20 cellular contexts compared by ENCODE assay signal in the genomic region with DNA sequence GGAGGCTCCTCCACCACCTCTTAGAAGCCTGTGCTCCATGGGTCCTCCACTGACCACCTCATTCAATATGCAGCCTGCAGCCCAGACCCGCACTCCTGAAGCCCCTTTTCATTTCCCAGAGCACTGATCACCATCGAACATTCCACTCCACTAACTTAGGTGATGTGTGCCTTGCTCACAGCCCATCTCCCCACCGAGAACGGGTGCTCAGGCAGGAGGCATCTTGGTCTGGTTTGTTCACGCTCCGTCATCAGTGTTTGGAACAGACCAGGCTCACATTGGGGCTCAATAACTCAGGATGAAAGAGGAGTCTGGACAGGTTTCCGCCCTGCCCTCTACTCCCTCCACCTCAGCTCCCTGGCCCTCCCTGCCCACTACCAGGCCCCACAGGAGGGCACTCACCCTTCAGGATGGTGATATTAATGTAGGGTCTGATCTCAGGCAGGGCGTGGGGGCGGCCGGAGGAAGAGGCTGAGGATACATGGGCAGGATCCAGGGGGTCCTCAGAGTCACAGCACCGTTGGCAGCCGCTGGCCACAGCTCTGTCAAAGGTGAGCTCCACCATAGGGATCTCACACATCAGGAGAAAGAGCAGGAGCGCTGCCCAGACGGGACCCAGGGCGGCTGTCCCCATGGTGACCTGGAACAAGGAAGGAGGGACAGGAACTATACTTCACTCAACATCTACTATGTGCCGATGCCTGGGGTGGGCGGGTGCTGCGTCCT. TPM values are rescaled to one million over a fixed set of nuclear protein-coding genes. Genes with fewer than 3 reads are reported as not detected.
A peak's percentile ranks its signal among the peaks of the same experiment; 100 is the strongest.
DNase-seq lines count a peak whose midpoint lies in the region; ATAC-seq and TF ChIP-seq lines count a peak whose summit lies in the region.
"Had no signal": no experiment of that assay in that cellular context is flagged by ENCODE, and none has a peak within 500 bp of the region (broad histone marks: within the 10 kb centered on the region; RNA-seq: fewer than 3 reads in every experiment).

No MANE protein-coding gene starts in this region.

- peak overlapping the region; percentile 76 for H3K27ac ChIP-seq in CD4-positive, CD25-positive, alpha-beta regulatory T cell (ENCODE audit: insufficient read depth, low read length, poor library complexity, severe bottlenecking)
- H3K27ac ChIP-seq: esophagus squamous epithelium had no signal

- DNase-seq in CD4-positive, CD25-positive, alpha-beta regulatory T cell, result no peak
- peak; percentile 1 for DNase-seq in activated CD8-positive, alpha-beta T cell treated with anti-CD3 and anti-CD28 coated beads for 36 hours
- DNase-seq in natural killer cell (no peak), HK-2 (ENCODE audit: unreplicated experiment) (no peak)
- DNase-seq in stimulated activated CD8-positive, alpha-beta memory T cell treated with anti-CD3 and anti-CD28 coated beads, Interleukin-4, amount 100 ng/mL, for 48 hours, result no peak
- DNase-seq: activated CD4-positive, alpha-beta T cell treated with anti-CD3 and anti-CD28 coated beads for 4 hours; activated T-cell treated with anti-CD3 and anti-CD28 coated beads for 4 hours; Calu3; esophagus squamous epithelium; islet precursor cell; NCI-H524 treated with DMSO at 0.1 percent for 48 hours; occipital lobe; stimulated activated CD4-positive, alpha-beta T cell treated with anti-CD3 and anti-CD28 coated beads, Interleukin-4, amount 100 ng/mL, for 4 hours; T1000 had no signal

- no peaks in the 10 kb centered on the region for H3K27me3 Mint-ChIP-seq in CD4-positive, CD25-positive, alpha-beta regulatory T cell
- H3K27me3 Mint-ChIP-seq in activated CD8-positive, alpha-beta T cell treated with anti-CD3 and anti-CD28 coated beads for 36 hours, result no peaks in the 10 kb centered on the region
- H3K27me3 Mint-ChIP-seq in natural killer cell (ENCODE audit: low read depth in 2 of 2), result no peaks in the 10 kb centered on the region

- no peaks in the 10 kb centered on the region for H3K9me3 Mint-ChIP-seq in CD4-positive, CD25-positive, alpha-beta regulatory T cell
- no peaks in the 10 kb centered on the region for H3K9me3 Mint-ChIP-seq in activated CD8-positive, alpha-beta T cell treated with anti-CD3 and anti-CD28 coated beads for 36 hours
- H3K9me3 Mint-ChIP-seq in natural killer cell, result no peaks in the 10 kb centered on the region
- H3K9me3 Mint-ChIP-seq: activated naive CD4-positive, alpha-beta T cell treated with anti-CD3 and anti-CD28 coated beads, Interleukin-2, amount 50 U/mL, for 72 hours; mesothelial cell of epicardium had no signal

- intact Hi-C loops in activated CD8-positive, alpha-beta T cell treated with anti-CD3 and anti-CD28 coated beads for 36 hours (cut with micrococcal nuclease), result no loop called here
- intact Hi-C loops in natural killer cell (cut with micrococcal nuclease), result no loop called here

- TF ChIP-seq CTCF in activated CD8-positive, alpha-beta T cell treated with anti-CD3 and anti-CD28 coated beads for 36 hours (IDR thresholded peaks at IDR 0.05), result no peak
- TF ChIP-seq CTCF in natural killer cell (IDR thresholded peaks at IDR 0.05), result no peak

- H3K36me3 Mint-ChIP-seq in CD4-positive, CD25-positive, alpha-beta regulatory T cell, result peaks cover 5% of the 10 kb centered on the region
- peaks cover 3% of the 10 kb centered on the region for H3K36me3 Mint-ChIP-seq in activated CD8-positive, alpha-beta T cell treated with anti-CD3 and anti-CD28 coated beads for 36 hours (ENCODE audit: low read depth)
- H3K36me3 Mint-ChIP-seq in natural killer cell, result no peaks in the 10 kb centered on the region

- H3K4me1 Mint-ChIP-seq in CD4-positive, CD25-positive, alpha-beta regulatory T cell, result peaks cover 15 to 90% (median 48%) of the 10 kb centered on the region in 4 donors
- peaks cover 59% of the 10 kb centered on the region for H3K4me1 Mint-ChIP-seq in activated CD8-positive, alpha-beta T cell treated with anti-CD3 and anti-CD28 coated beads for 36 hours (ENCODE audit: low read depth)
- peaks cover 48 to 65% of the 10 kb centered on the region in 2 donors for H3K4me1 Mint-ChIP-seq in natural killer cell

- H3K4me1 ChIP-seq in CD4-positive, CD25-positive, alpha-beta regulatory T cell (ENCODE audit: control insufficient read depth, insufficient read depth, low read length, poor library complexity, severe bottlenecking), result peaks cover 68% of the 10 kb centered on the region

- no peaks in the 10 kb centered on the region for H3K36me3 ChIP-seq in CD4-positive, CD25-positive, alpha-beta regulatory T cell (ENCODE audit: control insufficient read depth, insufficient read depth, low read length)

- no peak for ATAC-seq in CD4-positive, CD25-positive, alpha-beta regulatory T cell (ENCODE audit: low read depth in 2 of 2)
- ATAC-seq in activated CD8-positive, alpha-beta T cell treated with anti-CD3 and anti-CD28 coated beads for 36 hours, result no peak
- ATAC-seq in natural killer cell, result no peak
- ATAC-seq in GM21528 (IDR thresholded peaks at IDR 0.05; ENCODE audit: low FRiP score, unreplicated experiment), result no peak
- ATAC-seq: activated naive CD4-positive, alpha-beta T cell treated with anti-CD3 and anti-CD28 coated beads, Interleukin-2, amount 50 U/mL, for 72 hours had no signal

- POLR2A ChIA-PET in activated CD8-positive, alpha-beta T cell treated with anti-CD3 and anti-CD28 coated beads for 36 hours (lab: Charles Lee), result no interaction called here

- CTCF ChIA-PET in activated CD8-positive, alpha-beta T cell treated with anti-CD3 and anti-CD28 coated beads for 36 hours (lab: Charles Lee), result interaction anchor here (0.6 to 2.7 kb wide), 3 partner anchors 14 to 141 kb away, joined by 3 to 16 read pairs (median 3); no protein-coding TSS in a partner anchor

- no peak overlapping the region for H3K4me3 ChIP-seq in CD4-positive, CD25-positive, alpha-beta regulatory T cell (ENCODE audit: low read depth, low read length)
- H3K4me3 ChIP-seq: esophagus squamous epithelium, K562 had no signal

- no peaks in the 10 kb centered on the region for H3K9me3 ChIP-seq in CD4-positive, CD25-positive, alpha-beta regulatory T cell (ENCODE audit: control insufficient read depth in 2 of 2, low read length in 2 of 2)
- H3K9me3 ChIP-seq: esophagus squamous epithelium had no signal

- H3K4me3 Mint-ChIP-seq in CD4-positive, CD25-positive, alpha-beta regulatory T cell, result peak overlapping the region; percentile 5 to 75 (median 46)
- no peak overlapping the region for H3K4me3 Mint-ChIP-seq in activated CD8-positive, alpha-beta T cell treated with anti-CD3 and anti-CD28 coated beads for 36 hours
- peak overlapping the region; percentile 88 for H3K4me3 Mint-ChIP-seq in natural killer cell
- H3K4me3 Mint-ChIP-seq: mesothelial cell of epicardium had no signal

- no peaks in the 10 kb centered on the region for H3K27me3 ChIP-seq in CD4-positive, CD25-positive, alpha-beta regulatory T cell (ENCODE audit: control insufficient read depth, insufficient read depth, low read length)
- H3K27me3 ChIP-seq: esophagus squamous epithelium had no signal

- H3K27ac Mint-ChIP-seq in CD4-positive, CD25-positive, alpha-beta regulatory T cell, result peak overlapping the region; percentile 73 to 99 (median 82)
- H3K27ac Mint-ChIP-seq in activated CD8-positive, alpha-beta T cell treated with anti-CD3 and anti-CD28 coated beads for 36 hours, result no peak overlapping the region
- H3K27ac Mint-ChIP-seq in natural killer cell, result peak overlapping the region in 1 of 2 donors; percentile 85
- H3K27ac Mint-ChIP-seq: activated naive CD4-positive, alpha-beta T cell treated with anti-CD3 and anti-CD28 coated beads, Interleukin-2, amount 50 U/mL, for 72 hours; mesothelial cell of epicardium had no signal

RNA-seq across cellular contexts. Expression of gene C1QTNF6, which starts 3.1 kb away (rescaled TPM):
- 13.6 TPM for total RNA-seq in CD4-positive, CD25-positive, alpha-beta regulatory T cell
- polyA plus RNA-seq in CD4-positive, CD25-positive, alpha-beta regulatory T cell, result 1 to 10 TPM; 1.6 to 2.4 (median 2.1) TPM
- 1 to 10 TPM; 6.4 TPM for total RNA-seq in activated CD8-positive, alpha-beta T cell treated with anti-CD3 and anti-CD28 coated beads for 36 hours
- 10 to 100 TPM in 1 of 3 donors, 1 to 10 TPM in 2; 6.0 to 10.3 (median 6.7) TPM for total RNA-seq in natural killer cell

RNA-seq across cellular contexts. Expression of gene SSTR3, which starts 27.3 kb away (rescaled TPM):
- 4.3 TPM for total RNA-seq in CD4-positive, CD25-positive, alpha-beta regulatory T cell
- 1 to 10 TPM; 2.5 to 4.4 (median 3.6) TPM for polyA plus RNA-seq in CD4-positive, CD25-positive, alpha-beta regulatory T cell
- total RNA-seq in activated CD8-positive, alpha-beta T cell treated with anti-CD3 and anti-CD28 coated beads for 36 hours, result 1 to 10 TPM; 7.9 to 8.5 TPM
- under 1 TPM; 0.20 to 0.64 (median 0.23) TPM for total RNA-seq in natural killer cell
- total RNA-seq: Calu3, esophagus squamous epithelium, K562, occipital lobe, SK-MEL-5, skeletal muscle tissue had no signal

RNA-seq across cellular contexts. Expression of gene IL2RB, which starts 35.3 kb away (rescaled TPM):
- total RNA-seq in CD4-positive, CD25-positive, alpha-beta regulatory T cell, result 197 TPM
- 100 to 1,000 TPM; 160 to 189 (median 163) TPM for polyA plus RNA-seq in CD4-positive, CD25-positive, alpha-beta regulatory T cell
- total RNA-seq in activated CD8-positive, alpha-beta T cell treated with anti-CD3 and anti-CD28 coated beads for 36 hours, result 100 to 1,000 TPM; 263 to 268 TPM
- 1,000 to 10,000 TPM in 2 of 3 donors, 100 to 1,000 TPM in 1; 905 to 1,386 (median 1,021) TPM for total RNA-seq in natural killer cell
- total RNA-seq: Calu3, occipital lobe, SK-MEL-5 had no signal

RNA-seq across cellular contexts. Expression of gene RAC2, which starts 59.1 kb away (rescaled TPM):
- total RNA-seq in CD4-positive, CD25-positive, alpha-beta regulatory T cell, result 537 TPM
- 1,000 to 10,000 TPM in 2 of 4 donors, 100 to 1,000 TPM in 2; 861 to 1,162 (median 988) TPM for polyA plus RNA-seq in CD4-positive, CD25-positive, alpha-beta regulatory T cell
- 100 to 1,000 TPM; 699 to 717 TPM for total RNA-seq in activated CD8-positive, alpha-beta T cell treated with anti-CD3 and anti-CD28 coated beads for 36 hours
- total RNA-seq in natural killer cell, result 100 to 1,000 TPM; 647 to 744 (median 741) TPM
- total RNA-seq: occipital lobe, SK-MEL-5 had no signal
